In genomic region chr1:62722796-62723195, GRCh38 we compare ENCODE assay signal across 12 cellular contexts. TPM values are rescaled to one million over a fixed set of nuclear protein-coding genes. Genes with fewer than 3 reads are reported as not detected.
DNase-seq lines count a peak whose midpoint lies in the region; ATAC-seq and TF ChIP-seq lines count a peak whose summit lies in the region.
"Had no signal": no experiment of that assay in that cellular context is flagged by ENCODE, and none has a peak within 500 bp of the region (broad histone marks: within the 10 kb centered on the region; RNA-seq: fewer than 3 reads in every experiment).

No MANE protein-coding gene starts in this region.

- peak; percentile 24 for ATAC-seq in left ventricle myocardium superior
- ATAC-seq in heart right ventricle = no peak
- peak; percentile 73 for ATAC-seq in HG02642 (IDR thresholded peaks at IDR 0.05; ENCODE audit: poor library complexity, unreplicated experiment)
- ATAC-seq in HG03558 (IDR thresholded peaks at IDR 0.05; ENCODE audit: extremely low read depth, unreplicated experiment) = peak; percentile 64
- no peak for ATAC-seq in foreskin keratinocyte

- no peak overlapping the region for H3K4me3 ChIP-seq in heart right ventricle
- H3K4me3 ChIP-seq: upper lobe of left lung had no signal

- TF ChIP-seq CTCF in heart right ventricle (IDR thresholded peaks at IDR 0.05) (no peak), foreskin keratinocyte (conservative IDR thresholded peaks at IDR 0.05) (no peak)

- DNase-seq in left ventricle myocardium superior (no peak), heart right ventricle (no peak), HuH-7.5 (ENCODE audit: low spot score) (no peak), KG1 (lab: John Stamatoyannopoulos, UW) (no peak), epidermal melanocyte (ENCODE audit: insufficient read length, low spot score) (no peak), foreskin keratinocyte (no peak)
- DNase-seq: DMS79 treated with DMSO at 0.1 percent for 48 hours, NCI-H1694, upper lobe of left lung had no signal

- H3K36me3 ChIP-seq in heart right ventricle = no peaks in the 10 kb centered on the region
- H3K36me3 ChIP-seq: upper lobe of left lung had no signal

- H3K27ac ChIP-seq in heart right ventricle = peak overlapping the region in 1 of 10 donors; percentile 41
- no peak overlapping the region for H3K27ac ChIP-seq in foreskin keratinocyte
- H3K27ac ChIP-seq: epithelial cell of prostate, upper lobe of left lung had no signal

- H3K9me3 ChIP-seq in heart right ventricle = no peaks in the 10 kb centered on the region
- H3K9me3 ChIP-seq: upper lobe of left lung had no signal

- H3K27me3 ChIP-seq in heart right ventricle (peaks cover 0 to 49% (median 25%) of the 10 kb centered on the region in 7 donors), foreskin keratinocyte (no peaks in the 10 kb centered on the region)
- H3K27me3 ChIP-seq: upper lobe of left lung had no signal

- intact Hi-C loops in left ventricle myocardium superior (cut with micrococcal nuclease) (no loop called here), heart right ventricle (cut with DNase I) (no loop called here)

- H3K4me1 ChIP-seq in heart right ventricle = peaks cover 5 to 39% (median 24%) of the 10 kb centered on the region in 9 donors
- peaks cover 4% of the 10 kb centered on the region for H3K4me1 ChIP-seq in foreskin keratinocyte

RNA-seq across cellular contexts. Expression of gene DOCK7, which starts 34.6 kb away (rescaled TPM):
- 9.4 TPM for total RNA-seq in left ventricle myocardium superior
- total RNA-seq in heart right ventricle = 10 to 100 TPM in 7 of 10 donors, 1 to 10 TPM in 3; 8.6 to 17.1 (median 11.4) TPM
- 1 to 10 TPM; 3.5 to 5.0 TPM for polyA plus RNA-seq in heart right ventricle
- 51.6 and 57.5 TPM in 2 replicates for total RNA-seq in foreskin keratinocyte
- polyA plus RNA-seq in foreskin keratinocyte = 11.3 and 13.8 TPM in 2 replicates

Comparison
In these comparisons a context has a peak if more than half of its experiments do, and no peak if none do; other contexts are left out.
1. ATAC-seq: peak in left ventricle myocardium superior (single experiment), HG02642 (single experiment) and HG03558 (single experiment); none in heart right ventricle (0 of 8) and foreskin keratinocyte (single experiment).